Comparison of ENCODE assay signal across 11 cellular contexts in the genomic region with DNA sequence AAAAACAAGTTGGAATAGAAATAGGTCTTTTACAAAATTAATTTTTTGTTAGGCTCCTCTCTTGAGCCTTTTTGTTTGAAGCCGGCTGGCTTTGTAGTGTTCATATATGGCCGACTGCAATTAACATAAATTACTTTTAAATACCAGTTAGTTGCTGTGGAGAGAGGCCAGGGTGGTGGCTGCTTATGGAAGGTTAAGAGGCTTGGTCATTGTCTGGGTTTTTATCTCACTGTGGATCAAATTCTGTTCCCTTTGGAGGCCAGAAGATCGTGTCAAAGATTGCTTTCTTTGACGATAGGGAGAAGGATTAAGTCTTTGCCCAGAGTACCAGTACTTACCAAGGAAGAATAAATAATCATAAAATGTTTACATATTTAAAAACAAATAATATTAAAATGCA. TPM values are rescaled to one million over a fixed set of nuclear protein-coding genes. Genes with fewer than 3 reads are reported as not detected.
DNase-seq lines count a peak whose midpoint lies in the region; TF ChIP-seq lines count a peak whose summit lies in the region.
"Had no signal": no experiment of that assay in that cellular context is flagged by ENCODE, and none has a peak within 500 bp of the region (broad histone marks: within the 10 kb centered on the region; RNA-seq: fewer than 3 reads in every experiment).

No MANE protein-coding gene starts in this region.

- TF ChIP-seq CTCF in left ventricle myocardium inferior (IDR thresholded peaks at IDR 0.05; ENCODE audit: borderline replicate concordance) (no peak), osteoblast (IDR thresholded peaks at IDR 0.05; ENCODE audit: extremely low read depth, low read depth, low read length) (no peak)

- H3K27ac ChIP-seq in left ventricle myocardium inferior (replicated peaks) (peak overlapping the region; percentile 48), epithelial cell of prostate (peak overlapping the region; percentile 55), osteoblast (ENCODE audit: low read depth, low read length) (no peak overlapping the region)
- H3K27ac ChIP-seq: esophagus squamous epithelium had no signal

- H3K4me1 ChIP-seq in left ventricle myocardium inferior: peaks cover 34% of the 10 kb centered on the region
- no peaks in the 10 kb centered on the region for H3K4me1 ChIP-seq in osteoblast (ENCODE audit: insufficient read depth, low read length)

- H2AFZ ChIP-seq in osteoblast (ENCODE audit: low read length): no peak overlapping the region

- H3K9me3 ChIP-seq in left ventricle myocardium inferior (replicated peaks) (peaks cover 6% of the 10 kb centered on the region), osteoblast (ENCODE audit: low read depth, low read length) (no peaks in the 10 kb centered on the region)
- H3K9me3 ChIP-seq: esophagus squamous epithelium had no signal

- H3K27me3 ChIP-seq in left ventricle myocardium inferior (ENCODE audit: low read depth) (no peaks in the 10 kb centered on the region), osteoblast (ENCODE audit: insufficient read depth, low read length) (no peaks in the 10 kb centered on the region)
- H3K27me3 ChIP-seq: esophagus squamous epithelium had no signal

- DNase-seq in left ventricle myocardium inferior: no peak
- no peak for DNase-seq in cardiac septum (ENCODE audit: low spot score)
- peak; percentile 59 for DNase-seq in NCI-H510A (lab: John Stamatoyannopoulos, UW)
- DNase-seq in epithelial cell of prostate (ENCODE audit: low read depth, low spot score): no peak
- no peak for DNase-seq in posterior cingulate gyrus
- no peak for DNase-seq in GOT3 (lab: John Stamatoyannopoulos, UW)
- no peak for DNase-seq in osteoblast (ENCODE audit: insufficient read length, low spot score, missing footprints)
- DNase-seq in iPS-NIHi7 (ENCODE audit: extremely low spot score): no peak
- DNase-seq: activated B cell treated with CpG ODN at 0.5 μM for 24 hours, esophagus squamous epithelium, NCI-H2227 treated with DMSO at 0.1 percent for 48 hours had no signal

- H3K36me3 ChIP-seq in left ventricle myocardium inferior (peaks cover 24% of the 10 kb centered on the region), osteoblast (ENCODE audit: insufficient read depth, low read length) (no peaks in the 10 kb centered on the region)

- H3K4me2 ChIP-seq in osteoblast (ENCODE audit: insufficient read depth, low read length): no peak overlapping the region

- no peaks in the 10 kb centered on the region for H4K20me1 ChIP-seq in osteoblast (ENCODE audit: insufficient read depth, low read length)

- intact Hi-C loops in left ventricle myocardium inferior (cut with micrococcal nuclease): no loop called here
- intact Hi-C loops in cardiac septum (cut with DNase I): no loop called here
- intact Hi-C loops in posterior cingulate gyrus (cut with DNase I): no loop called here

- H3K4me3 ChIP-seq in left ventricle myocardium inferior (no peak overlapping the region), osteoblast (ENCODE audit: insufficient read depth, low read length) (no peak overlapping the region)
- H3K4me3 ChIP-seq: esophagus squamous epithelium had no signal

- no peaks in the 10 kb centered on the region for H3K79me2 ChIP-seq in osteoblast (ENCODE audit: insufficient read depth, low read length)

RNA-seq across cellular contexts. Expression of gene MSI2, which starts 39.9 kb away (rescaled TPM):
- 118 TPM for total RNA-seq in left ventricle myocardium inferior
- 112 TPM for total RNA-seq in cardiac septum
- total RNA-seq in osteoblast: 17.4 and 23.2 TPM in 2 replicates
